Comparison of ENCODE assay signal across 11 cellular contexts in the genomic region with DNA sequence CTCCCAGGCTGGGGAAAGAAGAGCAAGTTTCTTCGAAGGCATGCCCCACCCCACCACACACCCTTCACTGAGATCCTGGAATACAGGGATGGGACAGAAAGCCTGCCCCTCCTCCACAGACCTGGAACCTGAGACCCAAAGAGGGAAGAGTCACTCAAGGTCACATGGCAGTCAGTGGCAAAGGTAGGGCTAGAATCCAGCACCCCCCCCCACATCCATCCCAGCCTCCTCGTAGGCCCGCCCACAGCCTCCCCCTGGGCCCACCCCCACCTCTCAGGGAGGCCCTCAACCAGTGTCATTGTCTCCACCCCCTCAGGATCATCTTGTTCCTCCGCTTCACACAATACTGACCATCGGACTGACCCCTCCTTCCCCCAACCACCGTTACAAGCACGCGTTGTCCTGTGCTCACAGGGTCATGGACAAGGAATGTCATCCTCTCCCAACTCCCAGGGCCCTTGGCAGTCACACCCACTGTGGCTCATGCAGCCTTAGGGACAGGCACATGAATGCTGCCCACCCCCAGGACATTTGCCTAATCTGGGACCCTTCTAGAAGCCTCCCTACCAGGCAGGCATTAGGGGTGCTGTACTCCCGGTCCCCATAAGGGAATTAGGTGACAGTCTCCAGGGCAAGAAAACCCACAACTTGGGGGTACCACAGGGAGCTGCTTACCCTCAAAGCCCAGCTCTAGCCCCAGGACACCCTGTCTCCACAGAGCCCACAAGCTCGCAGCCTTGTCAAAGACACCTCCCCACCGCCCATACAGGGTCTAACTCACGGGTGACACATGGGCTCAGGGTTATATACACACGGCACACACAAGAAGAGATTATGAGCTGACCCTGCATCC. TPM values are rescaled to one million over a fixed set of nuclear protein-coding genes. Genes with fewer than 3 reads are reported as not detected.
DNase-seq lines count a peak whose midpoint lies in the region; ATAC-seq and FAIRE-seq lines count a peak whose summit lies in the region.
"Had no signal": no experiment of that assay in that cellular context is flagged by ENCODE, and none has a peak within 500 bp of the region (broad histone marks: within the 10 kb centered on the region; RNA-seq: fewer than 3 reads in every experiment).

No MANE protein-coding gene starts in this region.

- H3K27me3 ChIP-seq in CD4-positive, alpha-beta memory T cell (ENCODE audit: insufficient read depth, low read length) = peaks cover 22% of the 10 kb centered on the region
- peaks cover 66% of the 10 kb centered on the region for H3K27me3 ChIP-seq in HUES48 (ENCODE audit: control insufficient read depth, insufficient read depth, low read length)

- peaks cover 46% of the 10 kb centered on the region for H3K4me1 ChIP-seq in CD4-positive, alpha-beta memory T cell (ENCODE audit: insufficient read depth, low read length)
- H3K4me1 ChIP-seq in HUES48 (ENCODE audit: control insufficient read depth, insufficient read depth, low read length) = peaks cover 42% of the 10 kb centered on the region

- no peaks in the 10 kb centered on the region for H3K9me3 ChIP-seq in CD4-positive, alpha-beta memory T cell (ENCODE audit: control insufficient read depth in 1 of 2, low read length in 2 of 2)
- no peaks in the 10 kb centered on the region for H3K9me3 ChIP-seq in HUES48 (ENCODE audit: control insufficient read depth, insufficient read depth, low read length)

- POLR2A ChIA-PET in CD4-positive, alpha-beta memory T cell (lab: Charles Lee; ENCODE audit: partially characterized antibody) = interaction anchor here (0.9 to 4.5 kb wide), 7 partner anchors 8 to 38 kb away, joined by 3 to 38 read pairs (median 4); no protein-coding TSS in a partner anchor

- peaks cover 14 to 24% of the 10 kb centered on the region in 2 donors for H3K27me3 Mint-ChIP-seq in CD4-positive, alpha-beta memory T cell
- H3K27me3 Mint-ChIP-seq in activated naive CD8-positive, alpha-beta T cell = peaks cover 6% of the 10 kb centered on the region

- no peaks in the 10 kb centered on the region for H3K36me3 ChIP-seq in CD4-positive, alpha-beta memory T cell (ENCODE audit: insufficient read depth, low read length)
- no peaks in the 10 kb centered on the region for H3K36me3 ChIP-seq in HUES48 (ENCODE audit: control insufficient read depth, insufficient read depth, low read length)

- intact Hi-C loops in CD4-positive, alpha-beta memory T cell (cut with micrococcal nuclease) = loop anchor here (10.0 kb wide), 1 partner anchor 108 kb away; the partner anchor contains the start of genes AGAP3, FASTK and TMUB1

- no peak for FAIRE-seq in RCC 7860 (lab: Jason Lieb, UNC)

- no peak overlapping the region for H3K27ac ChIP-seq in CD4-positive, alpha-beta memory T cell (ENCODE audit: low read depth, low read length)
- no peak overlapping the region for H3K27ac ChIP-seq in HUES48 (ENCODE audit: low read depth, low read length)
- H3K27ac ChIP-seq: HL-60 had no signal

- H3K9ac ChIP-seq in HUES48 (ENCODE audit: low read depth, low read length) = no peak overlapping the region

- H3K9me3 Mint-ChIP-seq in CD4-positive, alpha-beta memory T cell = peaks cover 0 to 4% (median 0%) of the 10 kb centered on the region in 8 donors
- no peaks in the 10 kb centered on the region for H3K9me3 Mint-ChIP-seq in activated naive CD8-positive, alpha-beta T cell (ENCODE audit: low read depth)

- peak overlapping the region in 6 of 7 donors; percentile 64 to 86 (median 67) for H3K27ac Mint-ChIP-seq in CD4-positive, alpha-beta memory T cell
- H3K27ac Mint-ChIP-seq in activated naive CD8-positive, alpha-beta T cell = no peak overlapping the region

- no peak for ATAC-seq in HG02970 (IDR thresholded peaks at IDR 0.05; ENCODE audit: low FRiP score, unreplicated experiment)

- H3K4me1 Mint-ChIP-seq in CD4-positive, alpha-beta memory T cell = peaks cover 19 to 56% (median 42%) of the 10 kb centered on the region in 4 donors
- peaks cover 27% of the 10 kb centered on the region for H3K4me1 Mint-ChIP-seq in activated naive CD8-positive, alpha-beta T cell (ENCODE audit: low read depth)

- CTCF ChIA-PET in CD4-positive, alpha-beta memory T cell (lab: Charles Lee; ENCODE audit: partially characterized antibody) = interaction anchor here (0.8 to 3.7 kb wide), 8 partner anchors 9 to 134 kb away, joined by 3 to 22 read pairs (median 3); partner anchors contain the start of gene ABCB8

- peak overlapping the region; percentile 78 to 89 (median 84) for H3K4me3 Mint-ChIP-seq in CD4-positive, alpha-beta memory T cell
- H3K4me3 Mint-ChIP-seq in activated naive CD8-positive, alpha-beta T cell = peak overlapping the region; percentile 88

- peaks cover 0 to 4% of the 10 kb centered on the region in 2 donors for H3K36me3 Mint-ChIP-seq in CD4-positive, alpha-beta memory T cell
- H3K36me3 Mint-ChIP-seq in activated naive CD8-positive, alpha-beta T cell = no peaks in the 10 kb centered on the region

- H3K4me3 ChIP-seq in CD4-positive, alpha-beta memory T cell (ENCODE audit: low read length in 2 of 2) = no peak overlapping the region
- peak overlapping the region; percentile 52 for H3K4me3 ChIP-seq in HUES48 (ENCODE audit: low read depth, low read length)
- H3K4me3 ChIP-seq: lung had no signal

- DNase-seq in CD4-positive, alpha-beta memory T cell = peak in 1 of 5 donors; percentile 32
- DNase-seq in myocyte (ENCODE audit: low read depth) = peak; percentile 51
- no peak for DNase-seq in activated CD8-positive, alpha-beta memory T cell treated with anti-CD3 and anti-CD28 coated beads, Interleukin-2, amount 50 U/mL, for 48 hours
- DNase-seq in RCC 7860 (ENCODE audit: low spot score) = no peak
- no peak for DNase-seq in activated CD8-positive, alpha-beta memory T cell treated with anti-CD3 and anti-CD28 coated beads, Interleukin-2, amount 50 U/mL, for 4 hours
- DNase-seq: stimulated activated CD8-positive, alpha-beta memory T cell treated with anti-CD3 and anti-CD28 coated beads, Interleukin-4, amount 100 ng/mL, for 48 hours had no signal

RNA-seq across cellular contexts. Expression of gene KCNH2, which starts 1.4 kb away (rescaled TPM):
- total RNA-seq in CD4-positive, alpha-beta memory T cell = 1 to 10 TPM; 2.3 to 2.6 TPM
- polyA plus RNA-seq in CD4-positive, alpha-beta memory T cell = 1 to 10 TPM; 1.8 to 2.4 TPM
- 6.9 and 8.7 TPM in 2 replicates for total RNA-seq in myocyte
- polyA plus RNA-seq in myocyte (2012) = 2.3 TPM

RNA-seq across cellular contexts. Expression of gene NOS3, which starts 14.1 kb away (rescaled TPM):
- 1 to 10 TPM; 4.0 to 4.6 TPM for total RNA-seq in CD4-positive, alpha-beta memory T cell
- polyA plus RNA-seq in CD4-positive, alpha-beta memory T cell = 10 to 100 TPM in 1 of 2 donors, 1 to 10 TPM in 1; 6.6 to 14.9 TPM
- total RNA-seq in myocyte = not detected in 2 replicates
- polyA plus RNA-seq in myocyte (2012) = not detected

RNA-seq across cellular contexts. Expression of gene ATG9B, which starts 47.5 kb away (rescaled TPM):
- total RNA-seq in CD4-positive, alpha-beta memory T cell = 10 to 100 TPM; 29.3 to 29.9 TPM
- polyA plus RNA-seq in CD4-positive, alpha-beta memory T cell = 10 to 100 TPM; 16.9 to 36.6 TPM
- total RNA-seq in myocyte = 0.11 and 0.21 TPM in 2 replicates
- 0.57 TPM for polyA plus RNA-seq in myocyte (2012)

RNA-seq across cellular contexts. Expression of gene ABCB8, which starts 51.5 kb away (rescaled TPM):
- total RNA-seq in CD4-positive, alpha-beta memory T cell = 10 to 100 TPM; 71.2 to 75.8 TPM
- polyA plus RNA-seq in CD4-positive, alpha-beta memory T cell = 10 to 100 TPM; 17.8 to 22.8 TPM
- total RNA-seq in myocyte = 47.8 and 53.0 TPM in 2 replicates
- polyA plus RNA-seq in myocyte (2012) = 55.2 TPM

Comparison
In these comparisons a context has a peak if more than half of its experiments do, and no peak if none do; other contexts are left out.
1. RNA of gene ATG9B, which starts 47.5 kb away (total RNA-seq): 29.3 to 29.9 TPM in CD4-positive, alpha-beta memory T cell; 0.11 to 0.21 TPM in myocyte; every median in the first group is over 10 times any median in the second.